ENCODE assay signal across 9 cellular contexts in the genomic region with DNA sequence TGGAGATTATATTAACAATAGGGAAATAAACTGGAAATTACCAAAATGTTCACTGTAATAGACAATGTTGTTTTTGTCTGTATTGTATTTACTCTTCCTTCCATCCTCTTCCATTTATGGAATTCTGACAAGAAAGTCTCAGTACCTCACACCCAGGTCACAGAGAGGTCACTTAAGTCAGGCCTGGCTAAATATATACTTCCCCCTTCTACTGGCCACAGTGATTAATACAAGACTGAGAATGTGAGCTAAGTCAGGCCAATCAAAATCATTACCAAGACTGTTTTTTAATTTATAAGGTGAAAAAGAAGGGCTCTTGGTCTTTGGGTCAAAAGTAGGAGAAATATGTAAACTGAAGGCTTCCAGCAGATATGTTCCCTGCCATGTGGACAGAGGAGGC.
A peak's percentile ranks its signal among the peaks of the same experiment; 100 is the strongest.
DNase-seq lines count a peak whose midpoint lies in the region; ATAC-seq, FAIRE-seq and TF ChIP-seq lines count a peak whose summit lies in the region.
"Had no signal": no experiment of that assay in that cellular context is flagged by ENCODE, and none has a peak within 500 bp of the region (broad histone marks: within the 10 kb centered on the region; RNA-seq: fewer than 3 reads in every experiment).

No MANE protein-coding gene starts in this region.

- DNase-seq in GM12891 (ENCODE audit: insufficient read length, low spot score) (no peak), foreskin melanocyte (peak; percentile 79), adrenal gland (no peak), NCI-H2171 treated with DMSO at 0.1 percent for 48 hours (lab: John Stamatoyannopoulos, UW) (no peak), AG08395 (ENCODE audit: low spot score) (no peak), COLO829 (ENCODE audit: low spot score) (no peak)
- DNase-seq: stimulated activated naive CD4-positive, alpha-beta T cell treated with Interleukin-2 at 50 U/mL for 16 hours had no signal

- peaks cover 0 to 4% (median 0%) of the 10 kb centered on the region in 3 donors for H3K9me3 ChIP-seq in adrenal gland (replicated peaks in 1 of 3)

- H3K27ac ChIP-seq in adrenal gland: no peak overlapping the region

- peak; percentile 61 for FAIRE-seq in GM12891 (lab: Jason Lieb, UNC)

- peaks cover 0 to 17% of the 10 kb centered on the region in 2 donors for H3K4me1 ChIP-seq in adrenal gland (replicated peaks in 1 of 2)

- peak; percentile 77 for ATAC-seq in GM21447 (IDR thresholded peaks at IDR 0.05; ENCODE audit: unreplicated experiment)
- peak; percentile 93 for ATAC-seq in HG03432 (IDR thresholded peaks at IDR 0.05; ENCODE audit: unreplicated experiment)

- no peak for TF ChIP-seq POLR2A in GM12891 (IDR thresholded peaks at IDR 0.05; ENCODE audit: low read depth, low read length)
- no peak for TF ChIP-seq POLR2A in adrenal gland (IDR thresholded peaks at IDR 0.05)

- H3K27me3 ChIP-seq in adrenal gland: no peaks in the 10 kb centered on the region

- intact Hi-C loops in adrenal gland (cut with DNase I): no loop called here

- no peak for TF ChIP-seq CTCF in adrenal gland (IDR thresholded peaks at IDR 0.05)

- no peaks in the 10 kb centered on the region for H3K36me3 ChIP-seq in adrenal gland (replicated peaks in 1 of 2)

- H3K4me3 ChIP-seq in adrenal gland: no peak overlapping the region

TF ChIP-seq in GM12891, 5 proteins besides CTCF, POLR2A, EP300 and RAD21:
- TF ChIP-seq POLR2AphosphoS5 (IDR thresholded peaks at IDR 0.05; ENCODE audit: low read depth, low read length): no peak
- no peak for TF ChIP-seq POU2F2 (IDR thresholded peaks at IDR 0.05; ENCODE audit: low read depth, low read length)
- no peak for TF ChIP-seq TAF1 (IDR thresholded peaks at IDR 0.05; ENCODE audit: low read depth, low read length)
- TF ChIP-seq PAX5 (IDR thresholded peaks at IDR 0.05; ENCODE audit: insufficient read depth, low read length, severe bottlenecking): no peak
- TF ChIP-seq SPI1 (IDR thresholded peaks at IDR 0.05; ENCODE audit: low read depth, low read length): no peak
TF ChIP-seq in GM12891: peak in this region for 0.
